ENCODE assay signal across 8 cellular contexts in the genomic region with DNA sequence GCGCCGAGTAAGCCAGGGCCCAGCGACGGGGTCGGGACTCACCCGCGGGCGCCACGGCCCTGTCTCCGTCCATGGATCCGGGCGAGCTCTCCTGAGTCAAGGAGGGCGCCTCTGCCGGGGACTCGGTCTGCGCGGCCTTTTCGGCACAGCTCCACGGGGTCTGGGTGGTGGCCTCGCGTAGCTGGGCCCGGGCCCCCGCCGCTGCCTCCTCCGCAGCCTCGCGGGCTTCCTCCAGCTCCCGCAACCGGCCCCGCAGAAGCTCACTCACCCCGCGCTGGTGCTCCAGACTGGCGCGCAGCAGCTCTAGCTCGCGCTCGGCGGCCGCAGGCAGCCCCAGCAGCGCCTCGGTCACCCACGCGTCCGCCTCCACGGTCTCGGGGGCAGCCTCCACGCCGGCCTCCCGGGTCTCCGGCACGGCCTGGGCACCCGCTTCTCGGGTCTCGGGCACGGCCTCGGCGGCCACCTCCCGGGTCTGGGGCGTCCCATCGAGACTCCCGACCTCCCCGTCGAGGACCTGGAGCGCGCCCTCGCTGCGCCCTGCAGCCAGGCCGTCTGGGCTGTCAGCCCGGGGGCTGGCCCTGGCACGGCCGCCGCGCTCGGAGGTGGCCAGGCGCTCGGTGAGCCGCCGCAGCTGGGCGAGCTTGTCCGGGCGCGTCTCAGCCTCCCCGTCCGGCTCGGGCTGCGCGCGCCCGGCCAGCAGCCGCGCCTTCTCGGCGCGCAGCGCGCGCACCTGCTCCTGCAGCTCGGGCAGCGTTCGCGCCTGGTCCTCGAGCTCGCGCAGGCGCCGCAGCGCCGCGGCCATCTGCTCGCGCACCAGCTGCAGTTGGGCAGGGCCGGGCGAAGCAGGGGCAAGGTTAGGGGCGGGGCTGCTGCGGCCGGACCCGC. TPM values are rescaled to one million over a fixed set of nuclear protein-coding genes. Genes with fewer than 3 reads are reported as not detected.
DNase-seq lines count a peak whose midpoint lies in the region; ATAC-seq lines count a peak whose summit lies in the region.

No MANE protein-coding gene starts in this region.

- peak; percentile 53 for ATAC-seq in HG03280 (IDR thresholded peaks at IDR 0.05; ENCODE audit: unreplicated experiment)
- peak; percentile 55 for ATAC-seq in effector memory CD8-positive, alpha-beta T cell (replicated peaks)
- no peak for ATAC-seq in HG03342 (IDR thresholded peaks at IDR 0.05; ENCODE audit: unreplicated experiment)
- no peak for ATAC-seq in GM21786 (IDR thresholded peaks at IDR 0.05; ENCODE audit: unreplicated experiment)
- ATAC-seq in HG02678 (IDR thresholded peaks at IDR 0.05; ENCODE audit: unreplicated experiment): no peak

- H3K27ac Mint-ChIP-seq in effector memory CD8-positive, alpha-beta T cell: no peak overlapping the region

- DNase-seq in DMS53 treated with DMSO at 0.1 percent for 48 hours (lab: John Stamatoyannopoulos, UW; ENCODE audit: unreplicated experiment) (peak; percentile 82), RPMI8226 (peak; percentile 92), myocyte (ENCODE audit: low read depth) (peak; percentile 80)
- peak in 1 of 3 experiments; percentile 15 for DNase-seq in effector memory CD8-positive, alpha-beta T cell

- H3K27me3 Mint-ChIP-seq in effector memory CD8-positive, alpha-beta T cell: peaks cover 6 to 25% of the 10 kb centered on the region in 2 donors

- peaks cover 0 to 9% of the 10 kb centered on the region in 2 donors for H3K4me1 Mint-ChIP-seq in effector memory CD8-positive, alpha-beta T cell (ENCODE audit: low read depth in 2 of 2)

- no peaks in the 10 kb centered on the region for H3K9me3 Mint-ChIP-seq in effector memory CD8-positive, alpha-beta T cell

- H3K4me3 Mint-ChIP-seq in effector memory CD8-positive, alpha-beta T cell: peak overlapping the region; percentile 18 to 36

- peaks cover 5% of the 10 kb centered on the region for H3K36me3 Mint-ChIP-seq in effector memory CD8-positive, alpha-beta T cell (ENCODE audit: insufficient read depth)

RNA-seq across cellular contexts. Expression of a gene that starts 8.4 kb away (rescaled TPM):
- total RNA-seq in myocyte: 0.05 and 0.11 TPM in 2 replicates
- polyA plus RNA-seq in myocyte (2012): 0.14 TPM

RNA-seq across cellular contexts. Expression of a gene that starts 13.4 kb away (rescaled TPM):
- 184 and 191 TPM in 2 replicates for total RNA-seq in myocyte
- 1,008 TPM for polyA plus RNA-seq in myocyte (2012)

RNA-seq across cellular contexts. Expression of a gene that starts 13.5 kb away (rescaled TPM):
- 42.5 and 60.6 TPM in 2 replicates for total RNA-seq in myocyte
- polyA plus RNA-seq in myocyte (2012): 149 TPM

RNA-seq across cellular contexts. Expression of a gene that starts 26.5 kb away (rescaled TPM):
- total RNA-seq in myocyte: 94.6 and 97.0 TPM in 2 replicates
- 30.9 TPM for polyA plus RNA-seq in myocyte (2012)

RNA-seq across cellular contexts. Expression of a gene that starts 29.3 kb away (rescaled TPM):
- 0.57 TPM in 1 of 2 replicates, not detected in the other for total RNA-seq in myocyte
- 2.5 TPM for polyA plus RNA-seq in myocyte (2012)

Comparison
In these comparisons a context has a peak if more than half of its experiments do, and no peak if none do; other contexts are left out.
1. ATAC-seq: peak in HG03280 (single experiment) and effector memory CD8-positive, alpha-beta T cell (single experiment); none in HG03342 (single experiment), GM21786 (single experiment) and HG02678 (single experiment).